1 cellular context compared by ENCODE assay signal in the genomic region with DNA sequence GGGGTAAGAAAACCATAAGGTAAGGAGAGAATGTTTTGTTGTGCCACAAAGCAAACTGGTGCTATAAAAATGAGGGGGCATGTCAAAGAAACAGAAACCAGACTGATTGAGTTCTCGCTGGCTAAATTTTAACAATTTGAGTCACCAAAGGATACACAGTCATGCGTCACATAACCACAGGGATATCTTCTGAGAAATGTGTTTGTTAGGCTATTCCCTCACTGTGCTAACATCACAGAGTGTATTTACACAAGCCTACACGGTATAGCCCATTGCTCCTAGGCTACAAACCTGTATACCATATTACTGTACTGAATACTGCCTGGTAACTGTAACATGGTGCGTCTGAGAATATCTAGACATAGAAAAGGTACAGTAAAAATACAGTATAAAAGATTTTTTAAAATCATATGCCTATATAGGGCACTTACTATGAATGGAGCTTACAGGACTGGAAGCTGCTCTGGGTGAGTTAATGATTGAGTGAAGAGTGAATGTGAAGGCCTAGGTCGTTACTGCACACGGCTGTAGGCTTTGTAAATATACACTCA.
TF ChIP-seq lines count a peak whose summit lies in the region.

No MANE protein-coding gene starts in this region.

TF ChIP-seq in liver, 16 proteins besides CTCF, POLR2A, EP300 and RAD21 (continued from another document):
- TF ChIP-seq GABPA (IDR thresholded peaks at IDR 0.05 in 1 of 2, conservative IDR thresholded peaks at IDR 0.05 in 1 of 2) (no peak), TAF1 (conservative IDR thresholded peaks at IDR 0.05) (peak; percentile 88), YY1 (IDR thresholded peaks at IDR 0.05) (peak; percentile 76), NR2F2 (IDR thresholded peaks at IDR 0.05) (no peak), JUND (IDR thresholded peaks at IDR 0.05) (peak; percentile 63)
- TF ChIP-seq, protein P1, sequence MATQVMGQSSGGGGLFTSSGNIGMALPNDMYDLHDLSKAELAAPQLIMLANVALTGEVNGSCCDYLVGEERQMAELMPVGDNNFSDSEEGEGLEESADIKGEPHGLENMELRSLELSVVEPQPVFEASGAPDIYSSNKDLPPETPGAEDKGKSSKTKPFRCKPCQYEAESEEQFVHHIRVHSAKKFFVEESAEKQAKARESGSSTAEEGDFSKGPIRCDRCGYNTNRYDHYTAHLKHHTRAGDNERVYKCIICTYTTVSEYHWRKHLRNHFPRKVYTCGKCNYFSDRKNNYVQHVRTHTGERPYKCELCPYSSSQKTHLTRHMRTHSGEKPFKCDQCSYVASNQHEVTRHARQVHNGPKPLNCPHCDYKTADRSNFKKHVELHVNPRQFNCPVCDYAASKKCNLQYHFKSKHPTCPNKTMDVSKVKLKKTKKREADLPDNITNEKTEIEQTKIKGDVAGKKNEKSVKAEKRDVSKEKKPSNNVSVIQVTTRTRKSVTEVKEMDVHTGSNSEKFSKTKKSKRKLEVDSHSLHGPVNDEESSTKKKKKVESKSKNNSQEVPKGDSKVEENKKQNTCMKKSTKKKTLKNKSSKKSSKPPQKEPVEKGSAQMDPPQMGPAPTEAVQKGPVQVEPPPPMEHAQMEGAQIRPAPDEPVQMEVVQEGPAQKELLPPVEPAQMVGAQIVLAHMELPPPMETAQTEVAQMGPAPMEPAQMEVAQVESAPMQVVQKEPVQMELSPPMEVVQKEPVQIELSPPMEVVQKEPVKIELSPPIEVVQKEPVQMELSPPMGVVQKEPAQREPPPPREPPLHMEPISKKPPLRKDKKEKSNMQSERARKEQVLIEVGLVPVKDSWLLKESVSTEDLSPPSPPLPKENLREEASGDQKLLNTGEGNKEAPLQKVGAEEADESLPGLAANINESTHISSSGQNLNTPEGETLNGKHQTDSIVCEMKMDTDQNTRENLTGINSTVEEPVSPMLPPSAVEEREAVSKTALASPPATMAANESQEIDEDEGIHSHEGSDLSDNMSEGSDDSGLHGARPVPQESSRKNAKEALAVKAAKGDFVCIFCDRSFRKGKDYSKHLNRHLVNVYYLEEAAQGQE (IDR thresholded peaks at IDR 0.05): peak; percentile 90
- TF ChIP-seq, protein P2, sequence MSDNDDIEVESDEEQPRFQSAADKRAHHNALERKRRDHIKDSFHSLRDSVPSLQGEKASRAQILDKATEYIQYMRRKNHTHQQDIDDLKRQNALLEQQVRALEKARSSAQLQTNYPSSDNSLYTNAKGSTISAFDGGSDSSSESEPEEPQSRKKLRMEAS (IDR thresholded peaks at IDR 0.05): peak; percentile 28
TF ChIP-seq in liver: peak in this region for 13.
